ENCODE assay signal across 19 cellular contexts in genomic region chr16:66845791-66846221, GRCh38. TPM values are rescaled to one million over a fixed set of nuclear protein-coding genes. Genes with fewer than 3 reads are reported as not detected.
DNase-seq lines count a peak whose midpoint lies in the region; ATAC-seq, FAIRE-seq and TF ChIP-seq lines count a peak whose summit lies in the region.
"Had no signal": no experiment of that assay in that cellular context is flagged by ENCODE, and none has a peak within 500 bp of the region (broad histone marks: within the 10 kb centered on the region; RNA-seq: fewer than 3 reads in every experiment).

No MANE protein-coding gene starts in this region.

- 52% methylated on average over 9 of the region's 9 CpGs for WGBS in mammary epithelial cell (ENCODE audit: low coverage, missing lambda C conversion rate)
- WGBS in GM23248 (ENCODE audit: low coverage in 1 of 2, low lambda C conversion rate in 2 of 2, missing lambda C conversion rate in 2 of 2), 2 experiments = 67 to 73% methylated on average over 9 of the region's 9 CpGs

- DNase-seq in MCF 10A (ENCODE audit: unreplicated experiment) = peak; percentile 23
- DNase-seq in mammary epithelial cell = no peak
- peak; percentile 98 for DNase-seq in NCI-H2171 treated with DMSO at 0.1 percent for 48 hours (lab: John Stamatoyannopoulos, UW)
- DNase-seq in hepatic stellate cell (ENCODE audit: low spot score) = peak; percentile 63
- DNase-seq in urothelium cell line (ENCODE audit: low spot score) = peak; percentile 48
- DNase-seq in GM23248 = no peak
- DNase-seq in NCI-H1105 treated with DMSO at 0.1 percent for 48 hours (lab: John Stamatoyannopoulos, UW) = no peak
- DNase-seq: activated naive CD4-positive, alpha-beta T cell treated with anti-CD3 and anti-CD28 coated beads, Interleukin-2, amount 50 U/mL, for 16 hours; BE2C; Kasumi-1; NCI-H748 treated with DMSO at 0.1 percent for 48 hours; sigmoid colon; stimulated activated naive CD4-positive, alpha-beta T cell treated with Interleukin-2 at 50 U/mL for 16 hours had no signal

- no peaks in the 10 kb centered on the region for H3F3A ChIP-seq in GM23248 (ENCODE audit: insufficient read depth)

- H3K4me1 Mint-ChIP-seq in MCF 10A (ENCODE audit: insufficient read depth, unreplicated experiment) = peaks cover 7% of the 10 kb centered on the region

- H3K4me3 ChIP-seq in mammary epithelial cell (replicated peaks in 1 of 3; ENCODE audit: insufficient read depth in 1 of 3, low read depth in 2 of 3, low read length in 3 of 3) = no peak overlapping the region
- H3K4me3 ChIP-seq in GM23248 = no peak overlapping the region
- H3K4me3 ChIP-seq: sigmoid colon had no signal

- H3K4me2 ChIP-seq in mammary epithelial cell (ENCODE audit: insufficient read depth, low read depth, low read length) (no peak overlapping the region), GM23248 (ENCODE audit: unreplicated experiment) (no peak overlapping the region)

- H3K79me2 ChIP-seq in mammary epithelial cell (ENCODE audit: insufficient read depth, low read length) = no peaks in the 10 kb centered on the region
- H3K79me2 ChIP-seq in GM23248 (ENCODE audit: insufficient read depth) = no peaks in the 10 kb centered on the region

- peaks cover 11% of the 10 kb centered on the region for H3K27me3 Mint-ChIP-seq in MCF 10A (ENCODE audit: insufficient read depth, unreplicated experiment)

- CTCF ChIA-PET in MCF 10A (lab: Yijun Ruan, JAX) (interaction anchor here (1.0 to 5.5 kb wide), 3 partner anchors 11 to 22 kb away, joined by 4 to 39 read pairs (median 21); partner anchors contain the start of gene NAE1), mammary epithelial cell (lab: Charles Lee; ENCODE audit: low non-redundant PET) (no interaction called here)

- H3K9ac ChIP-seq in mammary epithelial cell (ENCODE audit: insufficient read depth, low read length) = no peak overlapping the region
- no peak overlapping the region for H3K9ac ChIP-seq in GM23248

- H3K9me2 ChIP-seq in GM23248 (ENCODE audit: insufficient read depth) = no peaks in the 10 kb centered on the region

- peaks cover 6% of the 10 kb centered on the region for H3K36me3 Mint-ChIP-seq in MCF 10A (ENCODE audit: insufficient read depth, unreplicated experiment)

- no peak overlapping the region for H3K27ac Mint-ChIP-seq in MCF 10A (ENCODE audit: low read depth, unreplicated experiment)

- H3K9me3 ChIP-seq in mammary epithelial cell (replicated peaks; ENCODE audit: insufficient read depth, low read length) = no peaks in the 10 kb centered on the region
- no peaks in the 10 kb centered on the region for H3K9me3 ChIP-seq in GM23248 (ENCODE audit: low read depth)
- H3K9me3 ChIP-seq: BE2C, sigmoid colon had no signal

- H3K36me3 ChIP-seq in mammary epithelial cell (ENCODE audit: insufficient read depth, low read length) (no peaks in the 10 kb centered on the region), GM23248 (ENCODE audit: low read depth) (no peaks in the 10 kb centered on the region)
- H3K36me3 ChIP-seq: BE2C, sigmoid colon had no signal

- H3K27ac ChIP-seq in mammary epithelial cell (ENCODE audit: insufficient read depth, low read depth, low read length) (no peak overlapping the region), GM23248 (no peak overlapping the region)
- H3K27ac ChIP-seq: HL-60, sigmoid colon had no signal

- in situ Hi-C loops in mammary epithelial cell (cut with MboI; ENCODE audit: low sequenced_read_pairs in 2 of 2) = no loop called here
- in situ Hi-C loops in GM23248 (cut with MboI) = no loop called here

- dilution Hi-C loops in mammary epithelial cell (cut with HindIII; ENCODE audit: low sequenced_read_pairs) = no loop called here

- H4K20me1 ChIP-seq in mammary epithelial cell (ENCODE audit: insufficient read depth, low read length) = no peaks in the 10 kb centered on the region
- no peaks in the 10 kb centered on the region for H4K20me1 ChIP-seq in GM23248 (ENCODE audit: insufficient read depth)

- H2AFZ ChIP-seq in mammary epithelial cell (ENCODE audit: low read depth, low read length) (no peak overlapping the region), GM23248 (no peak overlapping the region)

- POLR2A ChIA-PET in MCF 10A (lab: Yijun Ruan, JAX) = no interaction called here

- TF ChIP-seq CTCF in MCF 10A (IDR thresholded peaks at IDR 0.05; ENCODE audit: unreplicated experiment) (no peak), mammary epithelial cell (conservative IDR thresholded peaks at IDR 0.05 in 1 of 2, IDR thresholded peaks at IDR 0.05 in 1 of 2; ENCODE audit: extremely low read depth in 1 of 2, insufficient read depth in 1 of 2, low read depth in 1 of 2, low read length in 2 of 2) (no peak)

- H3K4me3 Mint-ChIP-seq in MCF 10A (ENCODE audit: unreplicated experiment) = no peak overlapping the region

- peaks cover 15% of the 10 kb centered on the region for H3K27me3 ChIP-seq in mammary epithelial cell (ENCODE audit: insufficient read depth, low read length)
- H3K27me3 ChIP-seq in GM23248 (replicated peaks; ENCODE audit: insufficient read depth) = peaks cover 34% of the 10 kb centered on the region

- no peak for ATAC-seq in GM18858 (IDR thresholded peaks at IDR 0.05; ENCODE audit: unreplicated experiment)

- BruUV-seq in MCF 10A (replicated peaks; lab: Mats Ljungman, UMichigan) = no TSS peak
- BruUV-seq in mammary epithelial cell (replicated peaks; lab: Mats Ljungman, UMichigan) = no TSS peak

- H3K4me1 ChIP-seq in mammary epithelial cell (ENCODE audit: insufficient read depth, low read length) = peaks cover 12% of the 10 kb centered on the region
- H3K4me1 ChIP-seq in GM23248 (ENCODE audit: insufficient read depth) = no peaks in the 10 kb centered on the region

- intact Hi-C loops in MCF 10A (cut with micrococcal nuclease) = no loop called here
- intact Hi-C loops in mammary epithelial cell (cut with micrococcal nuclease) = no loop called here

- H3K9me3 Mint-ChIP-seq in MCF 10A (ENCODE audit: unreplicated experiment) = no peaks in the 10 kb centered on the region

- FAIRE-seq in urothelium cell line (lab: Jason Lieb, UNC) = no peak
- FAIRE-seq: G401.6, H1 had no signal

RNA-seq across cellular contexts. Expression of gene CA7, which starts 1.6 kb away (rescaled TPM):
- total RNA-seq in MCF 10A (2022) (not detected in 2 replicates), mammary epithelial cell (not detected)
- polyA plus RNA-seq in mammary epithelial cell (not detected), GM23248 (2016; fragmentation: Nextera tagmentation; extraction: Ambion mirVana) (not detected in 2 replicates)
- polyA minus RNA-seq in mammary epithelial cell = not detected
- total RNA-seq in GM23248 (2014; rRNA removed; shearing (Covaris generic)) = 0.65 TPM in 1 of 2 replicates, not detected in the other
- total RNA-seq: glomerular endothelial cell, SK-MEL-5 had no signal

RNA-seq across cellular contexts. Expression of gene NAE1, which starts 15.0 kb away (rescaled TPM):
- total RNA-seq in MCF 10A (2022) (65.5 and 65.7 TPM in 2 replicates), mammary epithelial cell (10 to 100 TPM; 66.5 to 81.1 TPM)
- polyA plus RNA-seq in mammary epithelial cell (50.6 TPM), GM23248 (2016; fragmentation: Nextera tagmentation; extraction: Ambion mirVana) (86.3 and 90.1 TPM in 2 replicates)
- 30.4 TPM for polyA minus RNA-seq in mammary epithelial cell
- total RNA-seq in GM23248 (2014; rRNA removed; shearing (Covaris generic)) = 92.5 and 106 TPM in 2 replicates

RNA-seq across cellular contexts. Expression of gene PDP2, which starts 34.5 kb away (rescaled TPM):
- total RNA-seq in MCF 10A (2022) (21.5 and 22.8 TPM in 2 replicates), mammary epithelial cell (10 to 100 TPM; 14.2 to 25.0 TPM)
- polyA plus RNA-seq in mammary epithelial cell (19.3 TPM), GM23248 (2016; fragmentation: Nextera tagmentation; extraction: Ambion mirVana) (2.5 and 3.3 TPM in 2 replicates)
- 14.5 TPM for polyA minus RNA-seq in mammary epithelial cell
- 3.9 and 38.2 TPM in 2 replicates for total RNA-seq in GM23248 (2014; rRNA removed; shearing (Covaris generic))

RNA-seq across cellular contexts. Expression of gene TERB1, which starts 44.4 kb away (rescaled TPM):
- total RNA-seq in MCF 10A (2022) = 0.26 and 0.69 TPM in 2 replicates
- under 1 TPM in 1 of 2 donors, not detected in 1; 0.17 TPM for total RNA-seq in mammary epithelial cell
- 0.05 TPM for polyA plus RNA-seq in mammary epithelial cell
- not detected for polyA minus RNA-seq in mammary epithelial cell
- total RNA-seq in GM23248 (2014; rRNA removed; shearing (Covaris generic)) = not detected in 2 replicates
- polyA plus RNA-seq in GM23248 (2016; fragmentation: Nextera tagmentation; extraction: Ambion mirVana) = not detected in 2 replicates
- total RNA-seq: glomerular endothelial cell, H1, SK-MEL-5 had no signal
- polyA plus RNA-seq: H1 had no signal

Comparison
In these comparisons a context has a peak if more than half of its experiments do, and no peak if none do; other contexts are left out.
1. DNase-seq: peak in MCF 10A (single experiment), NCI-H2171 treated with DMSO at 0.1 percent for 48 hours (single experiment), hepatic stellate cell (single experiment) and urothelium cell line (single experiment); none in mammary epithelial cell (single experiment), GM23248 (single experiment) and NCI-H1105 treated with DMSO at 0.1 percent for 48 hours (single experiment).